In the genomic region with DNA sequence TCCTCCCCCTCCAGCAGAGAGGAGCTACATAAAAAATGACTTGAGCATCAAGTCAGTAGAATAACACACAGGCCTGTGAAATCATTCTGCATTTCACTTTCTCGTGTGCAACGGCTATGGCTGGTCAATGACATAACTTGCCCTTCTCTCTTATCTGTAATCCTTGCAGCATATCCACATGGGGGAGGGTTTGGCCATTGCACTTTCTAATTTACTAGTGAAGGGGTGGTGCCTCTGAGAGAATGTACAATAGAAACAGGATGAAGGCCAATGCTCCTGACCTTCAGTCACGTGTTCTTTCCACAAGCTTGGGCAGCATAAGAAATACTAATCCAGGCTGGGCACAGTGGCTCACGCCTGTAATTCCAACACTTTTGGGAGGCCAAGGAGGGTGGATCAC, we compare ENCODE assay signal across 30 cellular contexts.
"Had no signal": no experiment of that assay in that cellular context is flagged by ENCODE, and none has a peak within 500 bp of the region (broad histone marks: within the 10 kb centered on the region; RNA-seq: fewer than 3 reads in every experiment).

No MANE protein-coding gene starts in this region.

- H3K4me2 ChIP-seq: hepatocyte had no signal

- H3K36me3 ChIP-seq: breast epithelium, thoracic aorta had no signal

- H3K4me1 Mint-ChIP-seq: activated CD4-positive, alpha-beta T cell treated with anti-CD3 and anti-CD28 coated beads for 36 hours; activated CD8-positive, alpha-beta memory T cell treated with anti-CD3 and anti-CD28 coated beads, Interleukin-2, amount 10 ng/mL, durations not matched to agents 7 days and 5 days; activated naive CD4-positive, alpha-beta T cell treated with anti-CD3 and anti-CD28 coated beads, Interleukin-2, amount 50 U/mL, for 24 hours; activated naive CD8-positive, alpha-beta T cell treated with anti-CD3 and anti-CD28 coated beads, Interleukin-2, amount 50 U/mL, for 24 hours; stimulated activated effector memory CD8-positive, alpha-beta T cell treated with anti-CD3 and anti-CD28 coated beads, Interleukin-12 subunit alpha, Interleukin-12 subunit beta, amount 100 ng/mL, for 72 hours had no signal

- H3K27me3 ChIP-seq: breast epithelium, dorsolateral prefrontal cortex, hepatocyte had no signal

- DNase-seq: activated CD4-positive, alpha-beta T cell treated with anti-CD3 and anti-CD28 coated beads for 36 hours; activated CD4-positive, CD25-positive, alpha-beta regulatory T cell; activated CD8-positive, alpha-beta memory T cell treated with anti-CD3 and anti-CD28 coated beads, Interleukin-2, amount 10 ng/mL, durations not matched to agents 7 days and 5 days; activated CD8-positive, alpha-beta T cell treated with anti-CD3 and anti-CD28 coated beads, Interleukin-2, amount 10 ng/mL, durations not matched to agents 7 days and 5 days; activated naive CD8-positive, alpha-beta T cell treated with anti-CD3 and anti-CD28 coated beads, Interleukin-2, amount 50 U/mL, for 24 hours; activated T-cell treated with anti-CD3 and anti-CD28 coated beads, Interleukin-2, amount 50 U/mL, for 48 hours; dorsolateral prefrontal cortex; effector memory CD4-positive, alpha-beta T cell; islet precursor cell; left colon; posterior cingulate gyrus; stimulated activated CD4-positive, alpha-beta T cell treated with anti-CD3 and anti-CD28 coated beads, Interleukin-4, amount 100 ng/mL, for 24 hours; T-helper 1 cell; trophoblast cell had no signal

- H2AFZ ChIP-seq: hepatocyte had no signal

- H3K9me3 Mint-ChIP-seq: activated naive CD4-positive, alpha-beta T cell treated with anti-CD3 and anti-CD28 coated beads, Interleukin-2, amount 50 U/mL, for 24 hours; activated naive CD8-positive, alpha-beta T cell treated with anti-CD3 and anti-CD28 coated beads, Interleukin-2, amount 50 U/mL, for 24 hours; activated T-helper 2 cell treated with anti-CD3 and anti-CD28 coated beads, Interferon-gamma antibody, Interleukin-2, Interleukin-4, amounts not matched to agents 10 μg/mL and 5 μg/mL and 100 μg/mL, durations not matched to agents 14 hours and 24 hours and 36 hours; nephron; stimulated activated effector memory CD8-positive, alpha-beta T cell treated with anti-CD3 and anti-CD28 coated beads, Interleukin-12 subunit alpha, Interleukin-12 subunit beta, amount 100 ng/mL, for 72 hours; stimulated activated naive CD8-positive, alpha-beta T cell treated with anti-CD3 and anti-CD28 coated beads, Interleukin-15, Interleukin-2, amounts not matched to agents 100 ng/mL and 50 ng/mL, for 24 hours; T-helper 2 cell treated with Interferon-gamma antibody and Interleukin-4, amounts not matched to agents 5 μg/mL and 100 μg/mL, for 36 hours had no signal

- H3K27ac Mint-ChIP-seq: activated CD4-positive, alpha-beta T cell treated with anti-CD3 and anti-CD28 coated beads for 36 hours; activated CD8-positive, alpha-beta memory T cell treated with anti-CD3 and anti-CD28 coated beads, Interleukin-2, amount 10 ng/mL, durations not matched to agents 7 days and 5 days; activated CD8-positive, alpha-beta T cell treated with anti-CD3 and anti-CD28 coated beads, Interleukin-2, amount 10 ng/mL, durations not matched to agents 7 days and 5 days; activated naive CD4-positive, alpha-beta T cell treated with anti-CD3 and anti-CD28 coated beads, Interleukin-2, amount 50 U/mL, for 24 hours; activated naive CD8-positive, alpha-beta T cell treated with anti-CD3 and anti-CD28 coated beads, Interleukin-2, amount 50 U/mL, for 24 hours; activated T-helper 2 cell treated with anti-CD3 and anti-CD28 coated beads, Interferon-gamma antibody, Interleukin-2, Interleukin-4, amounts not matched to agents 10 μg/mL and 5 μg/mL and 100 μg/mL, durations not matched to agents 14 hours and 24 hours and 36 hours; nephron; stimulated activated effector memory CD8-positive, alpha-beta T cell treated with anti-CD3 and anti-CD28 coated beads, Interleukin-12 subunit alpha, Interleukin-12 subunit beta, amount 100 ng/mL, for 72 hours; stimulated activated naive CD8-positive, alpha-beta T cell treated with anti-CD3 and anti-CD28 coated beads, Interleukin-15, Interleukin-2, amounts not matched to agents 100 ng/mL and 50 ng/mL, for 24 hours; T-helper 2 cell treated with Interferon-gamma antibody and Interleukin-4, amounts not matched to agents 5 μg/mL and 100 μg/mL, for 36 hours had no signal

- FAIRE-seq: colon, frontal cortex, urothelium cell line had no signal

- H3K4me1 ChIP-seq: breast epithelium had no signal

- H3K79me2 ChIP-seq: hepatocyte had no signal

- ATAC-seq: activated CD4-positive, alpha-beta T cell treated with anti-CD3 and anti-CD28 coated beads for 36 hours; activated CD8-positive, alpha-beta memory T cell treated with anti-CD3 and anti-CD28 coated beads, Interleukin-2, amount 10 ng/mL, durations not matched to agents 7 days and 5 days; activated CD8-positive, alpha-beta T cell treated with anti-CD3 and anti-CD28 coated beads, Interleukin-2, amount 10 ng/mL, durations not matched to agents 7 days and 5 days; activated naive CD8-positive, alpha-beta T cell treated with anti-CD3 and anti-CD28 coated beads, Interleukin-2, amount 50 U/mL, for 24 hours; esophagus mucosa; left colon; sciatic nerve; stimulated activated effector memory CD8-positive, alpha-beta T cell treated with anti-CD3 and anti-CD28 coated beads, Interleukin-12 subunit alpha, Interleukin-12 subunit beta, amount 100 ng/mL, for 72 hours had no signal

- H3K4me3 ChIP-seq: breast epithelium, hepatocyte, lung, skin epidermis, thoracic aorta had no signal

- H3K27ac ChIP-seq: breast epithelium, hepatocyte, skin epidermis, thoracic aorta had no signal

- H3K9me3 ChIP-seq: breast epithelium, thoracic aorta had no signal

- H3K36me3 Mint-ChIP-seq: activated CD8-positive, alpha-beta memory T cell treated with anti-CD3 and anti-CD28 coated beads, Interleukin-2, amount 10 ng/mL, durations not matched to agents 7 days and 5 days; activated naive CD4-positive, alpha-beta T cell treated with anti-CD3 and anti-CD28 coated beads, Interleukin-2, amount 50 U/mL, for 24 hours; stimulated activated effector memory CD8-positive, alpha-beta T cell treated with anti-CD3 and anti-CD28 coated beads, Interleukin-12 subunit alpha, Interleukin-12 subunit beta, amount 100 ng/mL, for 72 hours had no signal

- H3K4me3 Mint-ChIP-seq: activated CD4-positive, alpha-beta T cell treated with anti-CD3 and anti-CD28 coated beads for 36 hours; activated CD8-positive, alpha-beta memory T cell treated with anti-CD3 and anti-CD28 coated beads, Interleukin-2, amount 10 ng/mL, durations not matched to agents 7 days and 5 days; activated CD8-positive, alpha-beta T cell treated with anti-CD3 and anti-CD28 coated beads, Interleukin-2, amount 10 ng/mL, durations not matched to agents 7 days and 5 days; activated naive CD4-positive, alpha-beta T cell treated with anti-CD3 and anti-CD28 coated beads, Interleukin-2, amount 50 U/mL, for 24 hours; activated naive CD8-positive, alpha-beta T cell treated with anti-CD3 and anti-CD28 coated beads, Interleukin-2, amount 50 U/mL, for 24 hours; nephron; stimulated activated effector memory CD8-positive, alpha-beta T cell treated with anti-CD3 and anti-CD28 coated beads, Interleukin-12 subunit alpha, Interleukin-12 subunit beta, amount 100 ng/mL, for 72 hours; stimulated activated naive CD8-positive, alpha-beta T cell treated with anti-CD3 and anti-CD28 coated beads, Interleukin-15, Interleukin-2, amounts not matched to agents 100 ng/mL and 50 ng/mL, for 24 hours; T-helper 2 cell treated with Interferon-gamma antibody and Interleukin-4, amounts not matched to agents 5 μg/mL and 100 μg/mL, for 36 hours had no signal

- H3K27me3 Mint-ChIP-seq: activated CD8-positive, alpha-beta memory T cell treated with anti-CD3 and anti-CD28 coated beads, Interleukin-2, amount 10 ng/mL, durations not matched to agents 7 days and 5 days had no signal
